8 cellular contexts compared by ENCODE assay signal in the genomic region with DNA sequence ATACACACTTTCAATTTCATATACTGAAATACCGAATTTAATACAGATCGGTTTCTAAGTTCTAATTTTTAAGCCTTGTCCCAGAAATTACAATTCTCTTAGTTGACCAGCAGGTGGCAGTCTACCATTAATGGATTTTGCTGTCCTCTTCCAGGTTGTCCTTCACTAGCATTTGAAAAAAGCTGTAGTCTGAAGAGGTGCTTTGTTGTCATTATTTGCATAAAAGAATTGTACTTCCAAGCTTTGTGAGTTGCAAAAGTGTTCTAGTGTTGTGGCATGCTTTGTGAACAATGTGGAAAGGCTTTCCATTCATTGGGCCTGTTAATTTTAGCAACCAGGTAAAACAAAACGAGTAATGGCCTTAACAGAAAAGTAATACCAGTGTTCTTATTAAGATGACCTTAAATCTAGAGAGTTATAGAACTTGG.
DNase-seq lines count a peak whose midpoint lies in the region; ATAC-seq and TF ChIP-seq lines count a peak whose summit lies in the region.

No MANE protein-coding gene starts in this region.

- H3K9me3 ChIP-seq in tibial artery: no peaks in the 10 kb centered on the region

- intact Hi-C loops in tibial artery (cut with DNase I; ENCODE audit: low total_unique reads): no loop called here

- in situ Hi-C loops in astrocyte of the spinal cord (cut with HindIII; ENCODE audit: low sequenced_read_pairs): no loop called here

- ATAC-seq in HG03139 (IDR thresholded peaks at IDR 0.05; ENCODE audit: unreplicated experiment) (peak; percentile 49), HG03469 (IDR thresholded peaks at IDR 0.05; ENCODE audit: unreplicated experiment) (no peak)

- DNase-seq in AG20443 (ENCODE audit: low spot score): peak; percentile 41
- peak; percentile 59 for DNase-seq in NCI-H446 treated with DMSO at 0.1 percent for 48 hours (lab: John Stamatoyannopoulos, UW)
- peak; percentile 57 for DNase-seq in astrocyte of the spinal cord (ENCODE audit: low read depth, low spot score)
- DNase-seq in kidney tubule cell (ENCODE audit: low spot score): peak; percentile 62
- no peak for DNase-seq in tibial artery

- H3K4me3 ChIP-seq in astrocyte of the spinal cord (ENCODE audit: low read depth, low read length) (no peak overlapping the region), tibial artery (no peak overlapping the region)

- no peaks in the 10 kb centered on the region for H3K4me1 ChIP-seq in tibial artery

- peaks cover 0 to 25% (median 16%) of the 10 kb centered on the region in 3 donors for H3K36me3 ChIP-seq in tibial artery

- H3K27ac ChIP-seq in tibial artery: no peak overlapping the region

- H3K27me3 ChIP-seq in tibial artery: no peaks in the 10 kb centered on the region

- TF ChIP-seq CTCF in GM12872 (IDR thresholded peaks at IDR 0.05; ENCODE audit: insufficient read depth, low read depth, low read length): peak; percentile 65; the same call in 2 of the 3 replicates
- peak; percentile 63 for TF ChIP-seq CTCF in astrocyte of the spinal cord (IDR thresholded peaks at IDR 0.05; ENCODE audit: low read depth, low read length)
- peak; percentile 67 to 68 for TF ChIP-seq CTCF in tibial artery (IDR thresholded peaks at IDR 0.05)

Comparison
In these comparisons a context has a peak if more than half of its experiments do, and no peak if none do; other contexts are left out.
1. DNase-seq: peak in AG20443 (single experiment), NCI-H446 treated with DMSO at 0.1 percent for 48 hours (single experiment), astrocyte of the spinal cord (single experiment) and kidney tubule cell (single experiment); none in tibial artery (0 of 2).
2. Peak in every context shown above with its lines, with median percentiles within 50 percentile points of each other: CTCF ChIP-seq.